1 cellular context compared by ENCODE assay signal in the genomic region with DNA sequence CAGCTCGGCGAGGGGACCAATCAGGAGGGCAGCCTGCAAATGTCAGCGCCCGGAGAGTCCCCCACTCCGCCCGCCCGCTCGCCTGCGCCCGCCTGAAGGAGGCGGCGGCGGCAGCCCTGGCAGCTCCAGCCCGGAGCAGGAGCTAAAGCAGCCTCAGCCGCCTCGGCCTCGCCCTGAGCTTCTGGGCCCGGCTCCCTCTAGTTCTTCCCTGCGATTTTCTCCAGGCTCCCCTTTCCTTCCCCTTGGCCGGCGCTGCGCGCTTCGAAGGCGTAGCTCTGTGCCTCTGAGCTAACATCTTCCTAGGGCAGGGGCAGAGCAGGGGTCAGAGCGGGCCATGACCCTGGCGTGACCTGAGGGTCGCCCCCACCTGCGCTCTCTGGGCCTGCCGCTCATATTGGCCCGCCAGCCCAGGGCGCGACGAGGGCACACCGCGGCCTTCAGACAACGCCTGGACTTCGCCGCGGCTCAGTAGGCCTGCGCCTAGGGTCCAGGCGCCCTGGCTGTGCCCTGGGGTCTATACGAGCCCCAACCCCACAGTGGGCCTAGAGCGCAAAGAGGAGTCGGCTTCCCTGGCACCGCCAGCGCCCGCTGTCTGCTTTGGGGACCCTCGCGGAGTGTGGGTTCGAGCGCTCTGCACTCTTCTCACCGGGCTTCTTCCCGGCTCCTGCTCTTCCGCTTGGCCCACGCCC.
TF ChIP-seq lines count a peak whose summit lies in the region.

No MANE protein-coding gene starts in this region.

TF ChIP-seq in HepG2, 621 proteins besides CTCF, POLR2A, EP300 and RAD21 (continued from another document):
- TF ChIP-seq, protein P1, sequence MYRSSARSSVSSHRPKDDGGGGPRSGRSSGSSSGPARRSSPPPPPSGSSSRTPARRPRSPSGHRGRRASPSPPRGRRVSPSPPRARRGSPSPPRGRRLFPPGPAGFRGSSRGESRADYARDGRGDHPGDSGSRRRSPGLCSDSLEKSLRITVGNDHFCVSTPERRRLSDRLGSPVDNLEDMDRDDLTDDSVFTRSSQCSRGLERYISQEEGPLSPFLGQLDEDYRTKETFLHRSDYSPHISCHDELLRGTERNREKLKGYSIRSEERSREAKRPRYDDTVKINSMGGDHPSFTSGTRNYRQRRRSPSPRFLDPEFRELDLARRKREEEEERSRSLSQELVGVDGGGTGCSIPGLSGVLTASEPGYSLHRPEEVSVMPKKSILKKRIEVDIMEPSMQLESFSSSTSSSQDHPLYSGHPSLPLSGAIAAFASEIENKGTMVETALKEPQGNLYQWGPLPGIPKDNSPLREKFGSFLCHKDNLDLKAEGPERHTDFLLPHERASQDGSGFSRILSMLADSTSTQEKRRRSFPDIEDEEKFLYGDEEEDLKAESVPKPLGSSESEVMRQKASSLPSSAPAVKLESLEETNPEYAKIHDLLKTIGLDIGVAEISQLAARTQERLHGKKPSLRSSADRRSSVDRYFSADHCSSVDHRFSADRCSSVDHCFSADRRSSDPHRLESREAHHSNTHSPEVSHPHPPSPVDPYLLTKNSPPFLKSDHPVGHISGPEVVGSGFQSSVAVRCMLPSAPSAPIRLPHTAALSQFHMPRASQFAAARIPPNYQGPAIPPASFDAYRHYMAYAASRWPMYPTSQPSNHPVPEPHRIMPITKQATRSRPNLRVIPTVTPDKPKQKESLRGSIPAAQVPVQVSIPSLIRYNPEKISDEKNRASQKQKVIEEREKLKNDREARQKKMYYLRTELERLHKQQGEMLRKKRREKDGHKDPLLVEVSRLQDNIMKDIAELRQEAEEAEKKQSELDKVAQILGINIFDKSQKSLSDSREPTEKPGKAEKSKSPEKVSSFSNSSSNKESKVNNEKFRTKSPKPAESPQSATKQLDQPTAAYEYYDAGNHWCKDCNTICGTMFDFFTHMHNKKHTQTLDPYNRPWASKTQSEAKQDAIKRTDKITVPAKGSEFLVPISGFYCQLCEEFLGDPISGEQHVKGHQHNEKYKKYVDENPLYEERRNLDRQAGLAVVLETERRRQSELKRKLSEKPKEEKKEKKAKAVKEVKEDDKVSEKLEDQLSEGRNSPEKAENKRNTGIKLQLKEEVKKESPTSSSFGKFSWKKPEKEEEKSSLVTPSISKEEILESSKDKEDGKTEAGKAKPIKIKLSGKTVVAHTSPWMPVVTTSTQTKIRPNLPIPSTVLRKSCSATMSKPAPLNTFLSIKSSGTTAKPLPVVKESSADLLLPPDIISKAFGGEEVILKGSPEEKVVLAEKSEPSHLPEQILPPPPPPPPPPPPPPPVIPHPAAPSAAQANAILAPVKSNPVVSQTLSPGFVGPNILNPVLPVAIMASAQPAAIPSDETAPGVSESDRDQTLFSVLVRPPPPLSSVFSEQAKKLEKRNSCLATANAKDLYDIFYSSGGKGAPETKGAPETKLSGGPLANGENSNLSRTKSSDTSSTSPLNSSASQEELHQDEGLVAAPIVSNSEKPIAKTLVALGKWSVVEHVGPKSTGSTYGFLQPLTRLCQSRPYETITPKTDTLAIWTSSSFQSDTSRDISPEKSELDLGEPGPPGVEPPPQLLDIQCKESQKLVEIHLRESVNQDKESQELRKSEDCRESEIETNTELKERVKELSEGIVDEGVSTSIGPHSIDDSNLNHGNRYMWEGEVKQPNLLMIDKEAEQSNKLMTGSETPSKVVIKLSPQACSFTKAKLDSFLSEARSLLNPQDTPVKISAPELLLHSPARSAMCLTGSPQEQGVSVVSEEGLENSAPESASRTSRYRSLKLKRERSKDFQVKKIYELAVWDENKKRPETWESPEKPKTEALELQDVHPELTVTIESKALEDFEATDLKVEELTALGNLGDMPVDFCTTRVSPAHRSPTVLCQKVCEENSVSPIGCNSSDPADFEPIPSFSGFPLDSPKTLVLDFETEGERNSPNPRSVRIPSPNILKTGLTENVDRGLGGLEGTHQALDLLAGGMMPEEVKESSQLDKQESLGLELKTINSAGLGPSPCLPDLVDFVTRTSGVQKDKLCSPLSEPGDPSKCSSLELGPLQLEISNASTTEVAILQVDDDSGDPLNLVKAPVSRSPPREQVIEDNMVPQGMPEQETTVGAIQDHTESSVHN (CRISPR knock-in tag; IDR thresholded peaks at IDR 0.05): no peak
